ENCODE assay signal across 17 cellular contexts in genomic region chr6:49826743-49827406, GRCh38. TPM values are rescaled to one million over a fixed set of nuclear protein-coding genes. Genes with fewer than 3 reads are reported as not detected.
DNase-seq lines count a peak whose midpoint lies in the region; ATAC-seq and TF ChIP-seq lines count a peak whose summit lies in the region.
"Had no signal": no experiment of that assay in that cellular context is flagged by ENCODE, and none has a peak within 500 bp of the region (broad histone marks: within the 10 kb centered on the region; RNA-seq: fewer than 3 reads in every experiment).

No MANE protein-coding gene starts in this region.

- peak overlapping the region; percentile 58 for H2AFZ ChIP-seq in MM.1S (ENCODE audit: low read length)

- no peaks in the 10 kb centered on the region for H3K4me1 Mint-ChIP-seq in activated CD4-positive, alpha-beta T cell treated with anti-CD3 and anti-CD28 coated beads, Interleukin-2, amount 10 ng/mL, durations not matched to agents 24 days and 14 days
- H3K4me1 Mint-ChIP-seq: immature natural killer cell, neural crest cell had no signal

- no peaks in the 10 kb centered on the region for H3K9me2 ChIP-seq in MM.1S (replicated peaks; ENCODE audit: insufficient read depth, low read length)

- TF ChIP-seq POLR2A in heart left ventricle (IDR thresholded peaks at IDR 0.05): no peak

- H3K27ac ChIP-seq in MM.1S (ENCODE audit: low read length) (peak overlapping the region; percentile 56; the same call in 1 of the 2 replicates), right cardiac atrium (ENCODE audit: low read length) (no peak overlapping the region), heart left ventricle (no peak overlapping the region)
- H3K27ac ChIP-seq: thyroid gland had no signal

- no peaks in the 10 kb centered on the region for H3K36me3 ChIP-seq in MM.1S (replicated peaks; ENCODE audit: insufficient read depth, low read length)
- H3K36me3 ChIP-seq in heart left ventricle: no peaks in the 10 kb centered on the region
- H3K36me3 ChIP-seq: Peyer's patch, thyroid gland had no signal

- WGBS in right cardiac atrium: 55% methylated on average over 5 of the region's 5 CpGs
- 57 to 66% (median 63%) methylated on average over 5 of the region's 5 CpGs for WGBS in heart left ventricle, 4 donors

- H3K4me3 Mint-ChIP-seq in activated CD4-positive, alpha-beta T cell treated with anti-CD3 and anti-CD28 coated beads, Interleukin-2, amount 10 ng/mL, durations not matched to agents 24 days and 14 days: no peak overlapping the region
- H3K4me3 Mint-ChIP-seq: immature natural killer cell, neural crest cell had no signal

- no peaks in the 10 kb centered on the region for H3K36me3 Mint-ChIP-seq in activated CD4-positive, alpha-beta T cell treated with anti-CD3 and anti-CD28 coated beads, Interleukin-2, amount 10 ng/mL, durations not matched to agents 24 days and 14 days (ENCODE audit: low read depth)
- H3K36me3 Mint-ChIP-seq: immature natural killer cell had no signal

- H3K27ac Mint-ChIP-seq in activated CD4-positive, alpha-beta T cell treated with anti-CD3 and anti-CD28 coated beads, Interleukin-2, amount 10 ng/mL, durations not matched to agents 24 days and 14 days: no peak overlapping the region
- H3K27ac Mint-ChIP-seq: immature natural killer cell had no signal

- peak; percentile 70 for DNase-seq in MM.1S
- no peak for DNase-seq in right cardiac atrium
- DNase-seq in putamen (ENCODE audit: low spot score): no peak
- DNase-seq in heart left ventricle: no peak
- DNase-seq in activated CD4-positive, alpha-beta T cell treated with anti-CD3 and anti-CD28 coated beads, Interleukin-2, amount 10 ng/mL, durations not matched to agents 24 days and 14 days: no peak
- DNase-seq: activated CD4-positive, alpha-beta T cell treated with anti-CD3 and anti-CD28 coated beads, Interleukin-2, amount 50 U/mL, for 48 hours; C1 segment of cervical spinal cord; immature natural killer cell; NCI-H1105; Peyer's patch; stimulated activated CD4-positive, alpha-beta T cell treated with anti-CD3 and anti-CD28 coated beads, Interleukin-4, amount 100 ng/mL, for 24 hours; thyroid gland had no signal

- no peak overlapping the region for H3K9ac ChIP-seq in MM.1S (ENCODE audit: low read length)

- H3K79me2 ChIP-seq in MM.1S (ENCODE audit: low read length): no peaks in the 10 kb centered on the region

- H3K4me1 ChIP-seq in MM.1S (ENCODE audit: low read length) (no peaks in the 10 kb centered on the region), right cardiac atrium (ENCODE audit: control insufficient read depth, insufficient read depth, low read length) (no peaks in the 10 kb centered on the region), heart left ventricle (no peaks in the 10 kb centered on the region)
- H3K4me1 ChIP-seq: Peyer's patch, thyroid gland had no signal

- peak overlapping the region; percentile 42 for H3K4me3 ChIP-seq in MM.1S (ENCODE audit: low read length)
- H3K4me3 ChIP-seq in right cardiac atrium (ENCODE audit: low read length): no peak overlapping the region
- H3K4me3 ChIP-seq in heart left ventricle: no peak overlapping the region
- H3K4me3 ChIP-seq: thyroid gland had no signal

- intact Hi-C loops in right cardiac atrium (cut with DNase I) (no loop called here), heart left ventricle (cut with DNase I) (no loop called here)
- intact Hi-C loops in activated CD4-positive, alpha-beta T cell treated with anti-CD3 and anti-CD28 coated beads, Interleukin-2, amount 10 ng/mL, durations not matched to agents 24 days and 14 days (cut with micrococcal nuclease): no loop called here

- no peaks in the 10 kb centered on the region for H3K27me3 Mint-ChIP-seq in activated CD4-positive, alpha-beta T cell treated with anti-CD3 and anti-CD28 coated beads, Interleukin-2, amount 10 ng/mL, durations not matched to agents 24 days and 14 days

- peak overlapping the region; percentile 60 for H3K4me2 ChIP-seq in MM.1S (ENCODE audit: low read depth, low read length)

- peak; percentile 97 for ATAC-seq in GM18502 (IDR thresholded peaks at IDR 0.05; ENCODE audit: poor library complexity, unreplicated experiment)
- peak; percentile 94 for ATAC-seq in GM21381 (IDR thresholded peaks at IDR 0.05; ENCODE audit: unreplicated experiment)
- ATAC-seq in HG03039 (IDR thresholded peaks at IDR 0.05; ENCODE audit: unreplicated experiment): peak; percentile 92
- no peak for ATAC-seq in right cardiac atrium
- no peak for ATAC-seq in heart left ventricle

- H3K9me3 Mint-ChIP-seq in activated CD4-positive, alpha-beta T cell treated with anti-CD3 and anti-CD28 coated beads, Interleukin-2, amount 10 ng/mL, durations not matched to agents 24 days and 14 days: no peaks in the 10 kb centered on the region
- H3K9me3 Mint-ChIP-seq: neural crest cell had no signal

- TF ChIP-seq CTCF in MM.1S (IDR thresholded peaks at IDR 0.05; ENCODE audit: low read length) (no peak), heart left ventricle (IDR thresholded peaks at IDR 0.05) (no peak)

- H3K27me3 ChIP-seq in MM.1S (replicated peaks; ENCODE audit: insufficient read depth, low read length): no peaks in the 10 kb centered on the region
- H3K27me3 ChIP-seq in right cardiac atrium (ENCODE audit: control insufficient read depth, insufficient read depth): no peaks in the 10 kb centered on the region
- H3K27me3 ChIP-seq in heart left ventricle: peaks cover 0 to 6% (median 0%) of the 10 kb centered on the region in 9 donors
- H3K27me3 ChIP-seq: Peyer's patch, thyroid gland had no signal

- H4K20me1 ChIP-seq in MM.1S (ENCODE audit: insufficient read depth, low read length): no peaks in the 10 kb centered on the region

- no peaks in the 10 kb centered on the region for H3K9me3 ChIP-seq in MM.1S (replicated peaks; ENCODE audit: insufficient read depth, low read length)
- no peaks in the 10 kb centered on the region for H3K9me3 ChIP-seq in right cardiac atrium (ENCODE audit: control insufficient read depth, low read length)
- no peaks in the 10 kb centered on the region for H3K9me3 ChIP-seq in heart left ventricle
- H3K9me3 ChIP-seq: Peyer's patch, thyroid gland had no signal

- H3F3A ChIP-seq in MM.1S (ENCODE audit: insufficient read depth, low read length): peaks cover 9% of the 10 kb centered on the region; the same call in 1 of the 2 replicates

RNA-seq across cellular contexts. Expression of gene CRISP1, which starts 39.5 kb away (rescaled TPM):
- total RNA-seq in right cardiac atrium (not detected), heart left ventricle (not detected)
- polyA plus RNA-seq in right cardiac atrium (not detected), heart left ventricle (not detected)
- not detected in 2 replicates for total RNA-seq in activated CD4-positive, alpha-beta T cell treated with anti-CD3 and anti-CD28 coated beads, Interleukin-2, amount 10 ng/mL, durations not matched to agents 24 days and 14 days
- total RNA-seq: neural crest cell, Peyer's patch, thyroid gland had no signal
- polyA plus RNA-seq: adipose tissue, immature natural killer cell had no signal

RNA-seq across cellular contexts. Expression of gene PGK2, which starts 39.8 kb away (rescaled TPM):
- total RNA-seq in right cardiac atrium (not detected), heart left ventricle (not detected)
- polyA plus RNA-seq in right cardiac atrium (not detected), heart left ventricle (not detected)
- total RNA-seq in activated CD4-positive, alpha-beta T cell treated with anti-CD3 and anti-CD28 coated beads, Interleukin-2, amount 10 ng/mL, durations not matched to agents 24 days and 14 days: not detected in 2 replicates
- total RNA-seq: neural crest cell, Peyer's patch had no signal
- polyA plus RNA-seq: adipose tissue, immature natural killer cell had no signal

Comparison
In these comparisons a context has a peak if more than half of its experiments do, and no peak if none do; other contexts are left out.
1. ATAC-seq: peak in GM18502 (single experiment), GM21381 (single experiment) and HG03039 (single experiment); none in right cardiac atrium (0 of 2) and heart left ventricle (0 of 4).